In genomic region chr19:23283925-23284324, GRCh38 we compare ENCODE assay signal across 1 cellular context.
TF ChIP-seq lines count a peak whose summit lies in the region.

No MANE protein-coding gene starts in this region.

TF ChIP-seq in WTC11, 78 proteins besides CTCF, POLR2A, EP300 and RAD21 (continued from another document):
- TF ChIP-seq MLX (CRISPR knock-in tag; IDR thresholded peaks at IDR 0.05) (no peak), CREM (CRISPR knock-in tag; IDR thresholded peaks at IDR 0.05) (no peak), KAT7 (CRISPR knock-in tag; IDR thresholded peaks at IDR 0.05; ENCODE audit: borderline replicate concordance) (no peak), ATF2 (CRISPR knock-in tag; IDR thresholded peaks at IDR 0.05; ENCODE audit: borderline replicate concordance, low read depth) (no peak), TEAD4 (CRISPR knock-in tag; IDR thresholded peaks at IDR 0.05) (no peak), PREB (CRISPR knock-in tag; IDR thresholded peaks at IDR 0.05; ENCODE audit: borderline replicate concordance) (no peak), FOXJ3 (CRISPR knock-in tag; IDR thresholded peaks at IDR 0.05; ENCODE audit: borderline replicate concordance) (no peak), NR2C2 (CRISPR knock-in tag; IDR thresholded peaks at IDR 0.05) (no peak)
TF ChIP-seq in WTC11: peak in this region for 0.
